ENCODE assay signal across 11 cellular contexts in the genomic region with DNA sequence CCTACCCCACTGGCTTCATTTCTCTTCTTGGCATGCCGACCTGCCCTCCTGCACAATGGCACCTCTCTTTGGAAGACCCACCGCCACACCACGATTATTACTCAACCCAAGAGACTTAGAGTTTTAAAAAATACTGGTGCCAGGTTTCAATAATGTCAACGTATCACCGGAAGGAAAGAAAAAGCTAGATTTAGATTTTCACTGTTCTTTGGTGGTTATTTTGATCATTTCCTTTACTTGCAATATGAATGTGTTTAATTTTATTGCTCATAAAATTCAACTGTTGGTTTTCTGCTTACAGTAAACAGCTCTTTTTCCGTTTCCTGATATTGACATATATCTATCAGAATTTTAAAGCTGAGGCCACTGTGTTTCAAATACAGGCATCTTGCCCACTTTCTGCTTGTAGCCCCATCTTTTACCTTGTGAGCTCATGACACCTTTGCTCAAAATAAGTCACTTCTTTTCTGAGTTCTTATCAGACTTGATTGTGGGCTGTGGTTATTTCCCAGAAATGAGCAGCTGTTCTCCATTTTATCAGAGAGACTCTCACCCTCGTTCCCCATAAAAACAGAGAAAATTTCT.
DNase-seq lines count a peak whose midpoint lies in the region; ATAC-seq and TF ChIP-seq lines count a peak whose summit lies in the region.
"Had no signal": no experiment of that assay in that cellular context is flagged by ENCODE, and none has a peak within 500 bp of the region (broad histone marks: within the 10 kb centered on the region; RNA-seq: fewer than 3 reads in every experiment).

No MANE protein-coding gene starts in this region.

- H3K4me1 ChIP-seq in transverse colon, result peaks cover 0 to 31% (median 14%) of the 10 kb centered on the region in 4 donors

- WGBS in transverse colon (ENCODE audit: low coverage in 1 of 2), 2 donors, result 60 to 64% methylated on average over 7 of the region's 7 CpGs

- TF ChIP-seq CTCF in fibroblast of the aortic adventitia (IDR thresholded peaks at IDR 0.05; ENCODE audit: insufficient read depth, low read length), result no peak
- no peak for TF ChIP-seq CTCF in transverse colon (IDR thresholded peaks at IDR 0.05)

- TF ChIP-seq POLR2A in transverse colon (IDR thresholded peaks at IDR 0.05), result no peak

- peak overlapping the region; percentile 97 for H3K27ac Mint-ChIP-seq in activated CD4-positive, alpha-beta memory T cell treated with anti-CD3 and anti-CD28 coated beads for 36 hours

- H3K4me1 Mint-ChIP-seq in activated CD4-positive, alpha-beta memory T cell treated with anti-CD3 and anti-CD28 coated beads for 36 hours (ENCODE audit: low read depth), result peaks cover 50% of the 10 kb centered on the region

- H3K9me3 Mint-ChIP-seq in activated CD4-positive, alpha-beta memory T cell treated with anti-CD3 and anti-CD28 coated beads for 36 hours, result no peaks in the 10 kb centered on the region
- H3K9me3 Mint-ChIP-seq: neural crest cell had no signal

- no peaks in the 10 kb centered on the region for H3K27me3 ChIP-seq in transverse colon

- CTCF ChIA-PET in activated CD4-positive, alpha-beta memory T cell treated with anti-CD3 and anti-CD28 coated beads for 36 hours (lab: Charles Lee), result interaction anchor here (0.7 to 3.2 kb wide), 20 partner anchors 10 to 313 kb away, joined by 3 to 32 read pairs (median 4); no protein-coding TSS in a partner anchor
- CTCF ChIA-PET in HEK293T (lab: Yijun Ruan, JAX), result interaction anchor here (0.7 kb wide), 1 partner anchor 313 kb away, joined by 3 read pairs; no protein-coding TSS in a partner anchor

- no peak for TF ChIP-seq EP300 in transverse colon (IDR thresholded peaks at IDR 0.05; ENCODE audit: low read depth)

- no peaks in the 10 kb centered on the region for H3K27me3 Mint-ChIP-seq in activated CD4-positive, alpha-beta memory T cell treated with anti-CD3 and anti-CD28 coated beads for 36 hours

- no peaks in the 10 kb centered on the region for H3K9me3 ChIP-seq in transverse colon

- peak overlapping the region in 1 of 4 donors; percentile 12 for H3K27ac ChIP-seq in transverse colon

- H3K36me3 Mint-ChIP-seq in activated CD4-positive, alpha-beta memory T cell treated with anti-CD3 and anti-CD28 coated beads for 36 hours, result peaks cover 16% of the 10 kb centered on the region

- intact Hi-C loops in activated CD4-positive, alpha-beta memory T cell treated with anti-CD3 and anti-CD28 coated beads for 36 hours (cut with micrococcal nuclease), result loop anchor here (1.0 to 5.0 kb wide), 4 partner anchors 9 to 433 kb away; no protein-coding TSS in a partner anchor
- intact Hi-C loops in Right ventricle myocardium superior (cut with DNase I) (no loop called here), transverse colon (cut with DNase I; ENCODE audit: low total_unique reads) (no loop called here)

- POLR2A ChIA-PET in activated CD4-positive, alpha-beta memory T cell treated with anti-CD3 and anti-CD28 coated beads for 36 hours (lab: Charles Lee), result interaction anchor here (0.7 to 11.8 kb wide), 21 partner anchors 8 to 290 kb away, joined by 3 to 116 read pairs (median 9); no protein-coding TSS in a partner anchor
- POLR2A ChIA-PET in HEK293T (lab: Yijun Ruan, JAX), result interaction anchor here (2.2 kb wide), 1 partner anchor 33 kb away, joined by 7 read pairs; no protein-coding TSS in a partner anchor

- peak overlapping the region; percentile 92 for H3K4me3 Mint-ChIP-seq in activated CD4-positive, alpha-beta memory T cell treated with anti-CD3 and anti-CD28 coated beads for 36 hours

- H3K4me3 ChIP-seq in fibroblast of the aortic adventitia (ENCODE audit: low read depth, low read length), result no peak overlapping the region
- no peak overlapping the region for H3K4me3 ChIP-seq in transverse colon

- DNase-seq in activated CD4-positive, CD25-positive, alpha-beta regulatory T cell (lab: John Stamatoyannopoulos, UW), result no peak
- DNase-seq in activated CD4-positive, alpha-beta memory T cell treated with anti-CD3 and anti-CD28 coated beads for 36 hours, result peak; percentile 68
- peak; percentile 30 for DNase-seq in fibroblast of the aortic adventitia (ENCODE audit: low read depth)
- no peak for DNase-seq in stimulated activated naive CD8-positive, alpha-beta T cell treated with anti-CD3 and anti-CD28 coated beads, Interleukin-15, Interleukin-2, amounts not matched to agents 100 U/mL and 50 U/mL, for 24 hours
- DNase-seq in HEK293T (ENCODE audit: extremely low spot score), result no peak
- no peak for DNase-seq in Right ventricle myocardium superior
- no peak for DNase-seq in transverse colon
- DNase-seq: 8988T, cortex of kidney had no signal

- in situ Hi-C loops in transverse colon (cut with MboI; ENCODE audit: low pct_ligation_motif_present in 1 of 4, low pct_unique_long_range_greater_than_20kb in 1 of 4, low sequenced_read_pairs in 3 of 4), result no loop called here

- H3K36me3 ChIP-seq in transverse colon, result no peaks in the 10 kb centered on the region

- ATAC-seq in activated CD4-positive, CD25-positive, alpha-beta regulatory T cell treated with anti-CD3 and anti-CD28 coated beads, Interleukin-2, amount 50 U/mL, for 24 hours, result peak; percentile 52 to 60
- ATAC-seq in stimulated activated naive CD8-positive, alpha-beta T cell treated with anti-CD3 and anti-CD28 coated beads, Interleukin-15, Interleukin-2, amounts not matched to agents 100 U/mL and 50 U/mL, for 24 hours, result peak; percentile 26
- ATAC-seq in Right ventricle myocardium superior (ENCODE audit: poor library complexity), result no peak

TF ChIP-seq in HEK293T, 16 proteins besides CTCF, POLR2A, EP300 and RAD21:
- TF ChIP-seq SUZ12 (IDR thresholded peaks at IDR 0.05) (no peak), NFRKB (IDR thresholded peaks at IDR 0.05) (no peak), SP1 (IDR thresholded peaks at IDR 0.05) (no peak), L3MBTL2 (conservative IDR thresholded peaks at IDR 0.05) (no peak), CTBP1 (IDR thresholded peaks at IDR 0.05; ENCODE audit: borderline replicate concordance) (no peak), ELF4 (IDR thresholded peaks at IDR 0.05) (no peak), FOXM1 (IDR thresholded peaks at IDR 0.05; ENCODE audit: borderline replicate concordance) (no peak), FOXK2 (IDR thresholded peaks at IDR 0.05) (no peak), BHLHE40 (IDR thresholded peaks at IDR 0.05; ENCODE audit: borderline replicate concordance) (no peak), LEF1 (IDR thresholded peaks at IDR 0.05; ENCODE audit: borderline replicate concordance) (no peak), ARNT (IDR thresholded peaks at IDR 0.05) (no peak), ZNF384 (IDR thresholded peaks at IDR 0.05) (no peak)
- TF ChIP-seq, protein P1, sequence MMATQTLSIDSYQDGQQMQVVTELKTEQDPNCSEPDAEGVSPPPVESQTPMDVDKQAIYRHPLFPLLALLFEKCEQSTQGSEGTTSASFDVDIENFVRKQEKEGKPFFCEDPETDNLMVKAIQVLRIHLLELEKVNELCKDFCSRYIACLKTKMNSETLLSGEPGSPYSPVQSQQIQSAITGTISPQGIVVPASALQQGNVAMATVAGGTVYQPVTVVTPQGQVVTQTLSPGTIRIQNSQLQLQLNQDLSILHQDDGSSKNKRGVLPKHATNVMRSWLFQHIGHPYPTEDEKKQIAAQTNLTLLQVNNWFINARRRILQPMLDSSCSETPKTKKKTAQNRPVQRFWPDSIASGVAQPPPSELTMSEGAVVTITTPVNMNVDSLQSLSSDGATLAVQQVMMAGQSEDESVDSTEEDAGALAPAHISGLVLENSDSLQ (IDR thresholded peaks at IDR 0.05), result no peak

Comparison
In these comparisons a context has a peak if more than half of its experiments do, and no peak if none do; other contexts are left out.
1. DNase-seq: peak in activated CD4-positive, alpha-beta memory T cell treated with anti-CD3 and anti-CD28 coated beads for 36 hours (single experiment) and fibroblast of the aortic adventitia (single experiment); none in activated CD4-positive, CD25-positive, alpha-beta regulatory T cell (0 of 4), stimulated activated naive CD8-positive, alpha-beta T cell treated with anti-CD3 and anti-CD28 coated beads, Interleukin-15, Interleukin-2, amounts not matched to agents 100 U/mL and 50 U/mL, for 24 hours (single experiment), HEK293T (single experiment), Right ventricle myocardium superior (single experiment) and transverse colon (single experiment).